In genomic region chr17:7931709-7932482, GRCh38 we compare ENCODE assay signal across 8 cellular contexts. TPM values are rescaled to one million over a fixed set of nuclear protein-coding genes. Genes with fewer than 3 reads are reported as not detected.
DNase-seq lines count a peak whose midpoint lies in the region; ATAC-seq and TF ChIP-seq lines count a peak whose summit lies in the region.

CNTROB (plus strand) TSS chr17:7932206; CDS start chr17:7933080, 874 bp downstream.
TRAPPC1 (minus strand) TSS chr17:7931946; CDS start chr17:7931829, 117 bp downstream.

- no peak for TF ChIP-seq CTCF in choroid plexus epithelial cell (conservative IDR thresholded peaks at IDR 0.05; ENCODE audit: low read depth, low read length)

- CTCF ChIA-PET in activated CD4-positive, alpha-beta T cell treated with anti-CD3 and anti-CD28 coated beads for 36 hours (lab: Charles Lee) = interaction anchor here (0.6 to 7.0 kb wide), 13 partner anchors 13 to 195 kb away, joined by 3 to 58 read pairs (median 5); partner anchors contain the start of gene RNF227

- DNase-seq in Ammon's horn (ENCODE audit: low spot score) (peak; percentile 99), GM19238 (ENCODE audit: insufficient read length, low spot score) (peak; percentile 100), NCI-H524 (lab: John Stamatoyannopoulos, UW) (peak; percentile 87 to 92), choroid plexus epithelial cell (ENCODE audit: low read depth) (peak; percentile 99), kidney glomerular epithelial cell (lab: John Stamatoyannopoulos, UW) (peak; percentile 98)
- DNase-seq in activated CD4-positive, alpha-beta T cell treated with anti-CD3 and anti-CD28 coated beads for 36 hours = peak; percentile 100
- DNase-seq in stimulated activated CD4-positive, alpha-beta T cell treated with anti-CD3 and anti-CD28 coated beads, Interleukin-1b, Interleukin-23, amount 100 ng/mL, for 1 hour (ENCODE audit: low read depth in 2 of 2) = peak; percentile 98 to 99

- H3K4me3 ChIP-seq in choroid plexus epithelial cell (ENCODE audit: low read depth, low read length) = peak within 1 kb of the TSS; percentile 99

- peaks cover 35% of the 10 kb centered on the region for H3K36me3 Mint-ChIP-seq in activated CD4-positive, alpha-beta T cell treated with anti-CD3 and anti-CD28 coated beads for 36 hours (ENCODE audit: low read depth)

- peak within 1 kb of the TSS; percentile 95 for H3K4me3 Mint-ChIP-seq in activated CD4-positive, alpha-beta T cell treated with anti-CD3 and anti-CD28 coated beads for 36 hours

- peak within 1 kb of the TSS; percentile 96 for H3K27ac Mint-ChIP-seq in activated CD4-positive, alpha-beta T cell treated with anti-CD3 and anti-CD28 coated beads for 36 hours

- peaks cover 44% of the 10 kb centered on the region for H3K4me1 Mint-ChIP-seq in activated CD4-positive, alpha-beta T cell treated with anti-CD3 and anti-CD28 coated beads for 36 hours

- intact Hi-C loops in activated CD4-positive, alpha-beta T cell treated with anti-CD3 and anti-CD28 coated beads for 36 hours (cut with DNase I, micrococcal nuclease) = loop anchor here (1.0 to 5.0 kb wide), 17 partner anchors 10 to 680 kb away; partner anchors contain the start of genes CTC1 (in 1 of the 2), CTDNEP1 (in 1 of the 2), ELP5 (in 1 of the 2) and KRABD2 (in 1 of the 2)

- no peaks in the 10 kb centered on the region for H3K27me3 Mint-ChIP-seq in activated CD4-positive, alpha-beta T cell treated with anti-CD3 and anti-CD28 coated beads for 36 hours

- POLR2A ChIA-PET in activated CD4-positive, alpha-beta T cell treated with anti-CD3 and anti-CD28 coated beads for 36 hours (lab: Charles Lee) = interaction anchor here (0.6 to 4.1 kb wide), 9 partner anchors 9 to 447 kb away, joined by 3 to 25 read pairs (median 5); partner anchors contain the start of genes KDM6B, NAA38, RNF227 and TP53

- no peaks in the 10 kb centered on the region for H3K9me3 Mint-ChIP-seq in activated CD4-positive, alpha-beta T cell treated with anti-CD3 and anti-CD28 coated beads for 36 hours (ENCODE audit: low read depth)

- peak; percentile 94 for ATAC-seq in HG03442 (IDR thresholded peaks at IDR 0.05; ENCODE audit: unreplicated experiment)
- ATAC-seq in activated CD4-positive, alpha-beta T cell treated with anti-CD3 and anti-CD28 coated beads for 36 hours = peak; percentile 99

RNA-seq across cellular contexts. Expression of gene CNTROB, which starts in this region (rescaled TPM):
- total RNA-seq in activated CD4-positive, alpha-beta T cell treated with anti-CD3 and anti-CD28 coated beads for 36 hours = 10 to 100 TPM; 53.0 to 80.5 TPM

RNA-seq across cellular contexts. Expression of gene TRAPPC1, which starts in this region (rescaled TPM):
- total RNA-seq in activated CD4-positive, alpha-beta T cell treated with anti-CD3 and anti-CD28 coated beads for 36 hours = 100 to 1,000 TPM; 166 to 169 TPM

Comparison
In these comparisons a context has a peak if more than half of its experiments do, and no peak if none do; other contexts are left out.
1. Peak in every context shown above with its lines: DNase-seq, ATAC-seq and H3K4me3 ChIP-seq.